Comparison of ENCODE assay signal across 8 cellular contexts in genomic region chr2:57527685-57528084, GRCh38.
"Had no signal": no experiment of that assay in that cellular context is flagged by ENCODE, and none has a peak within 500 bp of the region (broad histone marks: within the 10 kb centered on the region; RNA-seq: fewer than 3 reads in every experiment).

No MANE protein-coding gene starts in this region.

- H3K4me3 Mint-ChIP-seq: IgD-negative memory B cell had no signal

- H3K4me1 Mint-ChIP-seq: IgD-negative memory B cell had no signal

- H3K27ac Mint-ChIP-seq: IgD-negative memory B cell had no signal

- H3K4me3 ChIP-seq: GM23248 had no signal

- FAIRE-seq: HepG2 had no signal

- ATAC-seq: HepG2 had no signal

- H3K4me2 ChIP-seq: KMS-11 had no signal

- H3K9ac ChIP-seq: GM23248, KMS-11 had no signal

- H3K27me3 Mint-ChIP-seq: IgD-negative memory B cell had no signal

- H2AFZ ChIP-seq: GM23248 had no signal

- DNase-seq: GM23248, H7, HCEC 1CT, KBM-7 had no signal

- H3K27ac ChIP-seq: GM23248, HL-60, KMS-11 had no signal
